Comparison of ENCODE assay signal across 9 cellular contexts in genomic region chr10:31147220-31147608, GRCh38.
DNase-seq lines count a peak whose midpoint lies in the region; ATAC-seq and TF ChIP-seq lines count a peak whose summit lies in the region.
"Had no signal": no experiment of that assay in that cellular context is flagged by ENCODE, and none has a peak within 500 bp of the region (broad histone marks: within the 10 kb centered on the region; RNA-seq: fewer than 3 reads in every experiment).

No MANE protein-coding gene starts in this region.

- H3K4me3 ChIP-seq in GM23248 (no peak overlapping the region), psoas muscle (no peak overlapping the region), testis (no peak overlapping the region)

- H4K20me1 ChIP-seq in GM23248 (ENCODE audit: insufficient read depth), result no peaks in the 10 kb centered on the region

- ATAC-seq in psoas muscle (peak in 3 of 4 donors; percentile 31 to 42 (median 40)), HG02759 (IDR thresholded peaks at IDR 0.05; ENCODE audit: unreplicated experiment) (no peak), GM21447 (IDR thresholded peaks at IDR 0.05; ENCODE audit: unreplicated experiment) (no peak)

- H3K27ac ChIP-seq in GM23248 (peak overlapping the region; percentile 22; the same call in 1 of the 2 replicates), psoas muscle (peak overlapping the region; percentile 10), testis (no peak overlapping the region)

- H3K4me1 ChIP-seq in GM23248 (ENCODE audit: insufficient read depth), result peaks cover 16% of the 10 kb centered on the region
- peaks cover 16% of the 10 kb centered on the region for H3K4me1 ChIP-seq in psoas muscle
- peaks cover 9% of the 10 kb centered on the region for H3K4me1 ChIP-seq in testis

- no peak for TF ChIP-seq POLR2A in testis (IDR thresholded peaks at IDR 0.05)

- in situ Hi-C loops in GM23248 (cut with MboI), result no loop called here

- no peaks in the 10 kb centered on the region for H3K9me3 Mint-ChIP-seq in endothelial cell (ENCODE audit: unreplicated experiment)
- H3K9me3 Mint-ChIP-seq: activated CD4-positive, alpha-beta memory T cell treated with anti-CD3 and anti-CD28 coated beads, Interleukin-2, amount 10 ng/mL, durations not matched to agents 7 days and 5 days had no signal

- H3K36me3 ChIP-seq in GM23248 (ENCODE audit: low read depth), result no peaks in the 10 kb centered on the region
- no peaks in the 10 kb centered on the region for H3K36me3 ChIP-seq in psoas muscle (ENCODE audit: insufficient read depth in 1 of 2, low read depth in 1 of 2)
- no peaks in the 10 kb centered on the region for H3K36me3 ChIP-seq in testis (ENCODE audit: low read depth, missing control alignments)

- 0 to 2% methylated on average over 2 of the region's 2 CpGs for WGBS in GM23248 (ENCODE audit: low coverage in 1 of 2, low lambda C conversion rate in 2 of 2, missing lambda C conversion rate in 2 of 2), 2 experiments
- WGBS in psoas muscle, 3 donors, result 45 to 58% (median 52%) methylated on average over 2 of the region's 2 CpGs
- 59 to 70% methylated on average over 2 of the region's 2 CpGs for WGBS in testis, 2 donors

- H3K27ac Mint-ChIP-seq in endothelial cell (ENCODE audit: unreplicated experiment), result peak overlapping the region; percentile 42
- H3K27ac Mint-ChIP-seq: activated CD4-positive, alpha-beta memory T cell treated with anti-CD3 and anti-CD28 coated beads, Interleukin-2, amount 10 ng/mL, durations not matched to agents 7 days and 5 days had no signal

- H3K4me2 ChIP-seq in GM23248 (ENCODE audit: unreplicated experiment), result peak overlapping the region; percentile 37

- H3K4me3 Mint-ChIP-seq in endothelial cell (ENCODE audit: unreplicated experiment), result peak overlapping the region; percentile 6
- H3K4me3 Mint-ChIP-seq: activated CD4-positive, alpha-beta memory T cell treated with anti-CD3 and anti-CD28 coated beads, Interleukin-2, amount 10 ng/mL, durations not matched to agents 7 days and 5 days had no signal

- H3K4me1 Mint-ChIP-seq in endothelial cell (ENCODE audit: unreplicated experiment), result peaks cover 17% of the 10 kb centered on the region

- TF ChIP-seq CTCF in endothelial cell (IDR thresholded peaks at IDR 0.05; ENCODE audit: unreplicated experiment), result no peak
- TF ChIP-seq CTCF in psoas muscle (IDR thresholded peaks at IDR 0.05), result no peak
- TF ChIP-seq CTCF in testis (IDR thresholded peaks at IDR 0.05), result no peak

- H3F3A ChIP-seq in GM23248 (ENCODE audit: insufficient read depth), result peaks cover 14% of the 10 kb centered on the region; the same call in 1 of the 2 replicates

- no peaks in the 10 kb centered on the region for H3K9me2 ChIP-seq in GM23248 (ENCODE audit: insufficient read depth)

- intact Hi-C loops in psoas muscle (cut with DNase I) (no loop called here), testis (cut with DNase I; ENCODE audit: low total_unique reads) (no loop called here)

- H3K9me3 ChIP-seq in GM23248 (ENCODE audit: low read depth), result no peaks in the 10 kb centered on the region
- no peaks in the 10 kb centered on the region for H3K9me3 ChIP-seq in psoas muscle
- H3K9me3 ChIP-seq in testis, result no peaks in the 10 kb centered on the region

- H3K27me3 ChIP-seq in GM23248 (replicated peaks; ENCODE audit: insufficient read depth) (no peaks in the 10 kb centered on the region), psoas muscle (ENCODE audit: insufficient read depth in 3 of 3, low read length in 2 of 3) (no peaks in the 10 kb centered on the region), testis (no peaks in the 10 kb centered on the region)

- no peak overlapping the region for H3K9ac ChIP-seq in GM23248

- DNase-seq in GM23248 (peak; percentile 91), RKO (ENCODE audit: low spot score) (peak; percentile 77), endothelial cell (ENCODE audit: low spot score) (no peak), psoas muscle (no peak), testis (no peak)
- DNase-seq: activated CD4-positive, alpha-beta memory T cell treated with anti-CD3 and anti-CD28 coated beads, Interleukin-2, amount 10 ng/mL, durations not matched to agents 7 days and 5 days; small intestine had no signal

- H3K79me2 ChIP-seq in GM23248 (ENCODE audit: insufficient read depth), result no peaks in the 10 kb centered on the region

- no peak overlapping the region for H2AFZ ChIP-seq in GM23248

- no peaks in the 10 kb centered on the region for H3K36me3 Mint-ChIP-seq in endothelial cell (ENCODE audit: low read depth, unreplicated experiment)

- H3K27me3 Mint-ChIP-seq in endothelial cell (ENCODE audit: unreplicated experiment), result no peaks in the 10 kb centered on the region
- H3K27me3 Mint-ChIP-seq: activated CD4-positive, alpha-beta memory T cell treated with anti-CD3 and anti-CD28 coated beads, Interleukin-2, amount 10 ng/mL, durations not matched to agents 7 days and 5 days had no signal

Comparison
In these comparisons a context has a peak if more than half of its experiments do, and no peak if none do; other contexts are left out.
1. DNase-seq: peak in GM23248 (single experiment) and RKO (single experiment); none in endothelial cell (single experiment), psoas muscle (0 of 2) and testis (single experiment).
2. H3K27ac ChIP-seq: peak in GM23248 (single experiment) and psoas muscle (single experiment); none in testis (0 of 2).
3. ATAC-seq: peak in psoas muscle (3 of 4); none in HG02759 (single experiment) and GM21447 (single experiment).